9 cellular contexts compared by ENCODE assay signal in the genomic region with DNA sequence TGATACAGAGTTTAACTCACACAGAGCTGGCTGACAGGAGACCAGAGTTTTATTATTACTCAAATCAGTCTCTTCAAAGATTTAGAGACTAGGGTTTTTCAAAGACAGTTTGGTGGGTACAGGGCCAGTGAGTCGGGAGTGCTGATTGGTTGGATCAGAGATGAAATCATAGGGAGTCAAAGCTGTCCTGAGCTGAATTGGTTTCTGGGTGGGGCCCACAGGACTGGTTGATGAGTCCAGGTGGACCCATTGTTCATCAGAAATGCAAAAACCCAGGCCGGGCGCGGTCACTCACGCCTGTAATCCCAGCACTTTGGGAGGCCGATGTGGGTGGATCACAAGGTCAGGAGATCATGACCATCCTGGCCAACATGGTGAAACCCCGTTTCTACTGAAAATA. TPM values are rescaled to one million over a fixed set of nuclear protein-coding genes. Genes with fewer than 3 reads are reported as not detected.
DNase-seq lines count a peak whose midpoint lies in the region; ATAC-seq, FAIRE-seq and TF ChIP-seq lines count a peak whose summit lies in the region.
"Not testable (repeated sequence)": the region's sequence is repeated elsewhere in the genome, so short reads cannot be mapped to it uniquely, and the experiment has no call there.
"Had no signal": no experiment of that assay in that cellular context is flagged by ENCODE, and none has a peak within 500 bp of the region (broad histone marks: within the 10 kb centered on the region; RNA-seq: fewer than 3 reads in every experiment).

No MANE protein-coding gene starts in this region.

- H3K9me2 ChIP-seq in GM23338 (ENCODE audit: insufficient read depth), result not testable (repeated sequence)

- FAIRE-seq in astrocyte (lab: Jason Lieb, UNC), result not testable (repeated sequence)

- H3K27me3 ChIP-seq in GM23338 (ENCODE audit: insufficient read depth); astrocyte (ENCODE audit: insufficient read depth, low read length); neural progenitor cell; vagina: not testable (repeated sequence)

- not testable (repeated sequence) for H3K9me3 ChIP-seq in astrocyte (ENCODE audit: insufficient read depth, low read depth, low read length); neural progenitor cell (ENCODE audit: low read depth); vagina

- H3K4me3 ChIP-seq in GM23338; astrocyte (ENCODE audit: insufficient read depth, low read depth, low read length); neural progenitor cell; vagina: not testable (repeated sequence)

- TF ChIP-seq CTCF in GM23338 (conservative IDR thresholded peaks at IDR 0.05; ENCODE audit: low read depth in 2 of 2); VCaP (conservative IDR thresholded peaks at IDR 0.05); astrocyte (IDR thresholded peaks at IDR 0.05; ENCODE audit: insufficient read depth, low read depth, low read length); neural progenitor cell (IDR thresholded peaks at IDR 0.05); vagina (IDR thresholded peaks at IDR 0.05): not testable (repeated sequence)

- H4K20me1 ChIP-seq in GM23338 (replicated peaks; ENCODE audit: insufficient read depth); astrocyte (ENCODE audit: insufficient read depth, low read length); neural progenitor cell (ENCODE audit: low read depth): not testable (repeated sequence)

- not testable (repeated sequence) for H3K4me1 Mint-ChIP-seq in GM23338; astrocyte (ENCODE audit: low read depth, unreplicated experiment); neural progenitor cell

- intact Hi-C loops in vagina (cut with DNase I), result loop anchor here (5.0 kb wide), 1 partner anchor 300 kb away; no protein-coding TSS in a partner anchor

- TF ChIP-seq POLR2A in vagina (IDR thresholded peaks at IDR 0.05), result not testable (repeated sequence)

- H3K79me2 ChIP-seq in GM23338 (replicated peaks; ENCODE audit: insufficient read depth); astrocyte (ENCODE audit: insufficient read depth, low read length); neural progenitor cell (ENCODE audit: low read depth): not testable (repeated sequence)

- not testable (repeated sequence) for H3K4me3 Mint-ChIP-seq in GM23338; astrocyte (ENCODE audit: unreplicated experiment); neural progenitor cell

- H3K27ac Mint-ChIP-seq in GM23338; astrocyte (ENCODE audit: unreplicated experiment); neural progenitor cell: not testable (repeated sequence)

- H3K4me2 ChIP-seq in GM23338; astrocyte (ENCODE audit: low read length); neural progenitor cell: not testable (repeated sequence)

- H3K36me3 ChIP-seq in GM23338 (ENCODE audit: insufficient read depth); astrocyte (ENCODE audit: insufficient read depth, low read length); neural progenitor cell; vagina: not testable (repeated sequence)

- H3K27me3 Mint-ChIP-seq in GM23338 (ENCODE audit: insufficient read depth, low read depth, poor library complexity); astrocyte (ENCODE audit: low read depth, unreplicated experiment); neural progenitor cell (ENCODE audit: insufficient read depth, low read depth): not testable (repeated sequence)

- H3F3A ChIP-seq in GM23338 (replicated peaks; ENCODE audit: low read depth); neural progenitor cell (ENCODE audit: low read depth): not testable (repeated sequence)

- peak overlapping the region; percentile 43; the same call in 1 of the 2 replicates for H2AFZ ChIP-seq in GM23338
- H2AFZ ChIP-seq in astrocyte (ENCODE audit: low read depth, low read length), result peak overlapping the region; percentile 4
- peak overlapping the region; percentile 3 for H2AFZ ChIP-seq in neural progenitor cell (replicated peaks)

- not testable (repeated sequence) for H3K36me3 Mint-ChIP-seq in GM23338 (ENCODE audit: low read depth); astrocyte (ENCODE audit: low read depth, unreplicated experiment); neural progenitor cell

- ATAC-seq in GM23338, result not testable (repeated sequence)

- not testable (repeated sequence) for DNase-seq in GM23338 (ENCODE audit: low spot score); astrocyte (ENCODE audit: low read depth); neural progenitor cell (ENCODE audit: low spot score); vagina (ENCODE audit: extremely low spot score in 2 of 2)
- DNase-seq in NCI-H146 treated with DMSO at 0.1 percent for 48 hours (lab: John Stamatoyannopoulos, UW; ENCODE audit: unreplicated experiment), result peak; percentile 57
- peak; percentile 70 for DNase-seq in epithelial cell of prostate (ENCODE audit: low read depth, low spot score)

- not testable (repeated sequence) for H3K4me1 ChIP-seq in GM23338 (ENCODE audit: insufficient read depth); astrocyte (ENCODE audit: insufficient read depth, low read length); neural progenitor cell
- peaks cover 12% of the 10 kb centered on the region for H3K4me1 ChIP-seq in vagina

- not testable (repeated sequence) for H3K9me3 Mint-ChIP-seq in GM23338; astrocyte (ENCODE audit: unreplicated experiment); neural progenitor cell

- not testable (repeated sequence) for H3K27ac ChIP-seq in GM23338 (ENCODE audit: low read depth); astrocyte (ENCODE audit: low read depth, low read length); neural progenitor cell
- peak overlapping the region; percentile 33; the same call in 1 of the 2 replicates for H3K27ac ChIP-seq in VCaP
- peak overlapping the region; percentile 71 for H3K27ac ChIP-seq in epithelial cell of prostate
- peak overlapping the region; percentile 53 for H3K27ac ChIP-seq in vagina

- not testable (repeated sequence) for H3K9ac ChIP-seq in astrocyte (ENCODE audit: low read length); neural progenitor cell

RNA-seq across cellular contexts. Expression of gene RCBTB1, which starts 17.3 kb away (rescaled TPM):
- total RNA-seq in GM23338 (2014; rRNA removed; shearing (Covaris generic)), result 33.5 and 33.9 TPM in 2 replicates
- polyA plus RNA-seq in GM23338 (2016; fragmentation: Nextera tagmentation; extraction: Ambion mirVana), result 10.8 and 11.2 TPM in 2 replicates
- total RNA-seq in astrocyte (16.1 and 16.3 TPM in 2 replicates), neural progenitor cell (ENCODE audit: low replicate concordance) (34.4 and 54.2 TPM in 2 replicates), vagina (10.1 TPM)

RNA-seq across cellular contexts. Expression of gene ARL11, which starts 25.7 kb away (rescaled TPM):
- 0.52 and 1.2 TPM in 2 replicates for total RNA-seq in GM23338 (2014; rRNA removed; shearing (Covaris generic))
- 0.32 and 0.61 TPM in 2 replicates for polyA plus RNA-seq in GM23338 (2016; fragmentation: Nextera tagmentation; extraction: Ambion mirVana)
- total RNA-seq in astrocyte (not detected in 2 replicates), neural progenitor cell (ENCODE audit: low replicate concordance) (0.06 and 0.12 TPM in 2 replicates), vagina (0.98 TPM)
- total RNA-seq: Calu3, IMR-90 had no signal
- polyA plus RNA-seq: IMR-90 had no signal
